25 cellular contexts compared by ENCODE assay signal in genomic region chr4:107682306-107682705, GRCh38. TPM values are rescaled to one million over a fixed set of nuclear protein-coding genes. Genes with fewer than 3 reads are reported as not detected.
DNase-seq lines count a peak whose midpoint lies in the region; ATAC-seq, FAIRE-seq and TF ChIP-seq lines count a peak whose summit lies in the region.
"Had no signal": no experiment of that assay in that cellular context is flagged by ENCODE, and none has a peak within 500 bp of the region (broad histone marks: within the 10 kb centered on the region; RNA-seq: fewer than 3 reads in every experiment).

No MANE protein-coding gene starts in this region.

- H3K27me3 ChIP-seq in HUES48 (ENCODE audit: control insufficient read depth, insufficient read depth, low read length) (no peaks in the 10 kb centered on the region), pancreas (no peaks in the 10 kb centered on the region)
- H3K27me3 ChIP-seq: BE2C; BLaER1 treated with 17β-estradiol and CSF1 and Interleukin-3, amounts not matched to agents 10 nM and 100 nM had no signal

- no peaks in the 10 kb centered on the region for H3K9me3 ChIP-seq in A549
- H3K9me3 ChIP-seq in HUES48 (ENCODE audit: control insufficient read depth, insufficient read depth, low read length) = no peaks in the 10 kb centered on the region
- H3K9me3 ChIP-seq in pancreas = no peaks in the 10 kb centered on the region
- H3K9me3 ChIP-seq: BE2C, HAP-1 had no signal

- DNase-seq in A549 (ENCODE audit: low read depth in 1 of 2, low spot score in 1 of 2) = no peak
- peak in 4 of 6 donors; percentile 38 to 74 (median 59) for DNase-seq in pancreas
- DNase-seq in Right ventricle myocardium superior = no peak
- DNase-seq: ACHN; AML-193; BE2C; CD4-positive, alpha-beta T cell; CD8-positive, alpha-beta memory T cell; DMS 273 treated with DMSO at 0.1 percent for 48 hours; DMS79; EL; GDM1; GOT3; HFFc6 had no signal

- POLR2A ChIA-PET in A549 (lab: Yijun Ruan, JAX) = no interaction called here

- FAIRE-seq in A549 (lab: Jason Lieb, UNC) (no peak), pancreas (lab: Jason Lieb, UNC) (no peak)
- FAIRE-seq: A204.1, D721Med, GM12878, H54 had no signal

- TF ChIP-seq CTCF in A549 (IDR thresholded peaks at IDR 0.05) (no peak), VCaP (conservative IDR thresholded peaks at IDR 0.05) (no peak), pancreas (IDR thresholded peaks at IDR 0.05) (no peak)

- H3K9ac ChIP-seq in HUES48 (ENCODE audit: low read depth, low read length) = no peak overlapping the region
- H3K9ac ChIP-seq: BLaER1 treated with 17β-estradiol and CSF1 and Interleukin-3, amounts not matched to agents 10 nM and 100 nM had no signal

- CTCF ChIA-PET in A549 (lab: Yijun Ruan, JAX) = no interaction called here

- H3K4me3 ChIP-seq in A549 = no peak overlapping the region
- H3K4me3 ChIP-seq in HUES48 (ENCODE audit: low read depth, low read length) = no peak overlapping the region
- peak overlapping the region in 2 of 4 donors; percentile 10 to 30 for H3K4me3 ChIP-seq in pancreas
- H3K4me3 ChIP-seq: BLaER1 treated with 17β-estradiol and CSF1 and Interleukin-3, amounts not matched to agents 10 nM and 100 nM; GM12878; HAP-1 had no signal

- TF ChIP-seq EP300 in A549 (IDR thresholded peaks at IDR 0.05) = no peak

- H3K36me3 ChIP-seq in HUES48 (ENCODE audit: control insufficient read depth, insufficient read depth, low read length) (peaks cover 16% of the 10 kb centered on the region), pancreas (no peaks in the 10 kb centered on the region)
- H3K36me3 ChIP-seq: BE2C, HAP-1 had no signal

- H3K4me1 ChIP-seq in A549 (peaks cover 16% of the 10 kb centered on the region), HUES48 (ENCODE audit: control insufficient read depth, insufficient read depth, low read length) (peaks cover 9% of the 10 kb centered on the region; the same call in 1 of the 2 replicates), pancreas (peaks cover 26 to 32% (median 29%) of the 10 kb centered on the region in 3 donors)
- H3K4me1 ChIP-seq: BE2C; BLaER1 treated with 17β-estradiol and CSF1 and Interleukin-3, amounts not matched to agents 10 nM and 100 nM had no signal

- TF ChIP-seq RAD21 in A549 (conservative IDR thresholded peaks at IDR 0.05 in 1 of 2, IDR thresholded peaks at IDR 0.05 in 1 of 2) = no peak

- H3K27ac ChIP-seq in A549 = no peak overlapping the region
- H3K27ac ChIP-seq in HUES48 (ENCODE audit: low read depth, low read length) = peak overlapping the region; percentile 37
- H3K27ac ChIP-seq in VCaP = peak overlapping the region; percentile 54
- peak overlapping the region; percentile 44 to 83 (median 66) for H3K27ac ChIP-seq in pancreas
- H3K27ac ChIP-seq: BLaER1 treated with 17β-estradiol and CSF1 and Interleukin-3, amounts not matched to agents 10 nM and 100 nM had no signal

- ATAC-seq in A549 (no peak), pancreas (peak; percentile 78 to 89 (median 86)), GM19324 (IDR thresholded peaks at IDR 0.05; ENCODE audit: low FRiP score, unreplicated experiment) (no peak), Right ventricle myocardium superior (ENCODE audit: poor library complexity) (no peak), HG03460 (IDR thresholded peaks at IDR 0.05; ENCODE audit: unreplicated experiment) (no peak), HG03196 (IDR thresholded peaks at IDR 0.05; ENCODE audit: unreplicated experiment) (no peak)
- ATAC-seq: GM12878 had no signal

- TF ChIP-seq POLR2A in A549 (IDR thresholded peaks at IDR 0.05; ENCODE audit: low read length) = no peak

- WGBS in A549 (ENCODE audit: missing lambda C conversion rate) = 90% methylated on average over 3 of the region's 3 CpGs
- WGBS in pancreas, 2 donors = 28 to 34% methylated on average over 3 of the region's 3 CpGs

- H3K4me2 ChIP-seq in A549 = no peak overlapping the region
- H3K4me2 ChIP-seq: BLaER1 treated with 17β-estradiol and CSF1 and Interleukin-3, amounts not matched to agents 10 nM and 100 nM had no signal

- intact Hi-C loops in pancreas (cut with DNase I) = no loop called here
- intact Hi-C loops in Right ventricle myocardium superior (cut with DNase I) = no loop called here

TF ChIP-seq in A549, 52 proteins besides CTCF, POLR2A, EP300 and RAD21:
- TF ChIP-seq HMGXB4 (CRISPR knock-in tag; IDR thresholded peaks at IDR 0.05; ENCODE audit: borderline replicate concordance) = no peak
- TF ChIP-seq MAFK (IDR thresholded peaks at IDR 0.05; ENCODE audit: partially characterized antibody) = peak; percentile 40
- no peak for TF ChIP-seq CBX8 (IDR thresholded peaks at IDR 0.05)
TF ChIP-seq in A549: peak in this region for 1.

RNA-seq across cellular contexts. Expression of gene PAPSS1, which starts 37.7 kb away (rescaled TPM):
- polyA plus RNA-seq in A549 (2011; rRNA removed) (42.9 and 52.5 TPM in 2 replicates), A549 (2017; fragmentation: RNase III; extraction: RNeasy Plus Mini Kit Qiagen cat#74134 plus additional on column Dnase treatment) (46.1 to 49.0 TPM (median 47.3 TPM) in 3 replicates), pancreas (10 to 100 TPM; 19.8 to 25.6 TPM)
- 24.6 and 25.1 TPM in 2 replicates for polyA plus RNA-seq in A549 (2012; cell fraction: cytosol; rRNA removed)
- polyA plus RNA-seq in A549 (2012; cell fraction: nucleus; rRNA removed) = 19.1 and 27.5 TPM in 2 replicates
- polyA minus RNA-seq in A549 (2011; rRNA and poly(A)+ RNA removed) = 31.3 and 39.0 TPM in 2 replicates
- total RNA-seq in pancreas (10 to 100 TPM; 19.1 to 45.1 (median 26.3) TPM), Right ventricle myocardium superior (7.8 TPM)

Comparison
In these comparisons a context has a peak if more than half of its experiments do, and no peak if none do; other contexts are left out.
1. ATAC-seq: peak in pancreas (4 of 4); none in A549 (0 of 2), GM19324 (single experiment), Right ventricle myocardium superior (single experiment), HG03460 (single experiment) and HG03196 (single experiment).
2. DNase-seq: peak in pancreas (4 of 6); none in A549 (0 of 2) and Right ventricle myocardium superior (single experiment).
3. H3K27ac ChIP-seq: peak in HUES48 (single experiment), VCaP (single experiment) and pancreas (4 of 4); none in A549 (0 of 2).